In genomic region chr11:57476883-57477506, GRCh38 we compare ENCODE assay signal across 8 cellular contexts. TPM values are rescaled to one million over a fixed set of nuclear protein-coding genes. Genes with fewer than 3 reads are reported as not detected.
DNase-seq lines count a peak whose midpoint lies in the region; ATAC-seq and TF ChIP-seq lines count a peak whose summit lies in the region.

No MANE protein-coding gene starts in this region.

- ATAC-seq in GM21447 (IDR thresholded peaks at IDR 0.05; ENCODE audit: unreplicated experiment) = peak; percentile 48
- ATAC-seq in HG02970 (IDR thresholded peaks at IDR 0.05; ENCODE audit: low FRiP score, unreplicated experiment) = no peak

- TF ChIP-seq RAD21 in Ishikawa (IDR thresholded peaks at IDR 0.05; ENCODE audit: low read depth) = no peak; the same call in 1 of the 2 replicates

- peak; percentile 84 for DNase-seq in GM10266 (ENCODE audit: extremely low spot score)
- peak; percentile 44 for DNase-seq in activated naive CD4-positive, alpha-beta T cell treated with anti-CD3 and anti-CD28 coated beads, Interleukin-2, amount 50 U/mL, for 16 hours
- peak; percentile 69 for DNase-seq in hepatocyte (ENCODE audit: low spot score)
- DNase-seq in NCI-H69 (lab: John Stamatoyannopoulos, UW) = no peak

- WGBS in hepatocyte (ENCODE audit: low lambda C conversion rate, missing lambda C conversion rate) = 11% methylated on average over 16 of the region's 17 CpGs

- TF ChIP-seq CTCF in GM10266 (IDR thresholded peaks at IDR 0.05; ENCODE audit: control insufficient read depth, insufficient read depth, low read depth, missing control alignments) (peak; percentile 66), hepatocyte (IDR thresholded peaks at IDR 0.05; ENCODE audit: poor library complexity) (peak; percentile 23)

- H3K79me2 ChIP-seq in hepatocyte = no peaks in the 10 kb centered on the region

- H3K9me2 ChIP-seq in hepatocyte (replicated peaks; ENCODE audit: insufficient read depth) = no peaks in the 10 kb centered on the region

- H3K27me3 ChIP-seq in hepatocyte = peaks cover 69% of the 10 kb centered on the region

- H3K4me3 ChIP-seq in hepatocyte = no peak overlapping the region
- H3K4me3 ChIP-seq in skin epidermis = peak overlapping the region; percentile 16 to 47 (median 29)

- H3K27ac ChIP-seq in hepatocyte (no peak overlapping the region), skin epidermis (peak overlapping the region in 7 of 21 experiments; percentile 3 to 60 (median 44))

- no peaks in the 10 kb centered on the region for H3K9me3 ChIP-seq in hepatocyte (ENCODE audit: low read depth)

- H3K4me1 ChIP-seq in hepatocyte (ENCODE audit: insufficient read depth) = peaks cover 10% of the 10 kb centered on the region

- no peaks in the 10 kb centered on the region for H3K36me3 ChIP-seq in hepatocyte (replicated peaks; ENCODE audit: insufficient read depth, low read depth)

- H4K20me1 ChIP-seq in hepatocyte (ENCODE audit: insufficient read depth, poor library complexity, severe bottlenecking) = no peaks in the 10 kb centered on the region

- peak overlapping the region; percentile 91 for H3K4me2 ChIP-seq in hepatocyte

- TF ChIP-seq EP300 in Ishikawa (IDR thresholded peaks at IDR 0.05; ENCODE audit: borderline replicate concordance) = no peak

- H2AFZ ChIP-seq in hepatocyte = peak overlapping the region; percentile 63

TF ChIP-seq in Ishikawa, 13 proteins besides CTCF, POLR2A, EP300 and RAD21:
- no peak for TF ChIP-seq FOXM1 (IDR thresholded peaks at IDR 0.05; ENCODE audit: borderline replicate concordance, low read depth)
- no peak for TF ChIP-seq REST (IDR thresholded peaks at IDR 0.05; ENCODE audit: low read depth)
- TF ChIP-seq TCF12 (IDR thresholded peaks at IDR 0.05; ENCODE audit: low read depth) = no peak
- no peak for TF ChIP-seq CREB1 (IDR thresholded peaks at IDR 0.05; ENCODE audit: low read depth)
- TF ChIP-seq EGR1 (IDR thresholded peaks at IDR 0.05) = no peak
- 0 out of 2 replicates have a peak, but pooled peaks have one; percentile 11 for TF ChIP-seq NFIC (IDR thresholded peaks at IDR 0.05)
- no peak for TF ChIP-seq CEBPB (IDR thresholded peaks at IDR 0.05)
- no peak for TF ChIP-seq TEAD4 (IDR thresholded peaks at IDR 0.05)

RNA-seq across cellular contexts. Expression of gene RTN4RL2, which starts 16.7 kb away (rescaled TPM):
- total RNA-seq in hepatocyte = 1.4 and 2.4 TPM in 2 replicates
- 5.8 and 10.6 TPM in 2 replicates for polyA plus RNA-seq in hepatocyte

RNA-seq across cellular contexts. Expression of gene SLC43A1, which starts 38.5 kb away (rescaled TPM):
- 40.4 and 42.2 TPM in 2 replicates for total RNA-seq in hepatocyte
- 23.4 and 39.5 TPM in 2 replicates for polyA plus RNA-seq in hepatocyte

RNA-seq across cellular contexts. Expression of gene SLC43A3, which starts 50.1 kb away (rescaled TPM):
- 10.5 and 19.3 TPM in 2 replicates for total RNA-seq in hepatocyte
- 13.5 and 20.7 TPM in 2 replicates for polyA plus RNA-seq in hepatocyte

RNA-seq across cellular contexts. Expression of gene TIMM10, which starts 53.6 kb away (rescaled TPM):
- 23.3 and 31.2 TPM in 2 replicates for total RNA-seq in hepatocyte
- 84.0 and 99.4 TPM in 2 replicates for polyA plus RNA-seq in hepatocyte
